In genomic region chr9:137578518-137579258, GRCh38 we compare ENCODE assay signal across 1 cellular context.
TF ChIP-seq lines count a peak whose summit lies in the region.

Gene DPH7 (minus strand): TSS chr9:137578925. CDS start chr9:137578777, 148 bp downstream.

TF ChIP-seq in K562, 482 proteins besides CTCF, POLR2A, EP300 and RAD21 (continued from another document):
- TF ChIP-seq ZNF609 (CRISPR knock-in tag; IDR thresholded peaks at IDR 0.05; ENCODE audit: borderline replicate concordance) (no peak), CEBPB (tag; IDR thresholded peaks at IDR 0.05) (no peak), JUNB (CRISPR knock-in tag; conservative IDR thresholded peaks at IDR 0.05) (no peak), NFE2L1 (tag; IDR thresholded peaks at IDR 0.05; ENCODE audit: borderline replicate concordance, low read depth) (no peak), ARID1B (IDR thresholded peaks at IDR 0.05) (0 out of 2 replicates have a peak, but pooled peaks have one; percentile 24), ZZZ3 (IDR thresholded peaks at IDR 0.05) (no peak; the same call in none of the 2 replicates), HMGXB4 (CRISPR knock-in tag; IDR thresholded peaks at IDR 0.05) (peak; percentile 74; the same call in 1 of the 2 replicates), CBX1 (IDR thresholded peaks at IDR 0.05; ENCODE audit: low read depth) (peak; percentile 75; the same call in 1 of the 2 replicates), HMG20B (CRISPR knock-in tag; IDR thresholded peaks at IDR 0.05) (no peak), GABPA (tag; conservative IDR thresholded peaks at IDR 0.05; ENCODE audit: low read depth) (peak; percentile 100), NCOA6 (IDR thresholded peaks at IDR 0.05) (no peak), PRMT5 (CRISPR knock-in tag; IDR thresholded peaks at IDR 0.05) (no peak), CEBPZ (IDR thresholded peaks at IDR 0.05; ENCODE audit: borderline replicate concordance, low read depth, low read length) (no peak), ZC3H8 (IDR thresholded peaks at IDR 0.05) (no peak), HDGF (IDR thresholded peaks at IDR 0.05) (no peak), HINFP (tag; conservative IDR thresholded peaks at IDR 0.05; ENCODE audit: low read depth) (no peak), KLF16 (IDR thresholded peaks at IDR 0.05) (no peak), HNRNPUL1 (IDR thresholded peaks at IDR 0.05; ENCODE audit: low read length) (no peak), ZNF133 (CRISPR knock-in tag; IDR thresholded peaks at IDR 0.05) (0 out of 2 replicates have a peak, but pooled peaks have one; percentile 13), SRSF7 (optimal IDR thresholded peaks at IDR 0.05; ENCODE audit: low read depth, low read length) (peak; percentile 65), PTBP1 (IDR thresholded peaks at IDR 0.05; ENCODE audit: low read depth, low read length) (no peak), RFX5 (IDR thresholded peaks at IDR 0.05; ENCODE audit: low read depth, low read length) (0 out of 2 replicates have a peak, but pooled peaks have one; percentile 16), MCM2 (IDR thresholded peaks at IDR 0.05; ENCODE audit: low read depth) (no peak), PKNOX1 (IDR thresholded peaks at IDR 0.05) (peak; percentile 75), ZBTB5 (IDR thresholded peaks at IDR 0.05) (no peak), ZNF76 (CRISPR knock-in tag; IDR thresholded peaks at IDR 0.05; ENCODE audit: borderline replicate concordance) (0 out of 2 replicates have a peak, but pooled peaks have one; percentile 41), E2F6 (IDR thresholded peaks at IDR 0.05; ENCODE audit: borderline replicate concordance in 1 of 2, extremely low read depth in 1 of 2, insufficient read depth in 1 of 2, insufficient read length in 1 of 2, low read depth in 1 of 2, low read length in 1 of 2, poor library complexity in 1 of 2, severe bottlenecking in 1 of 2) (peak in 1 of 2 experiments; percentile 43), CBX3 (IDR thresholded peaks at IDR 0.05; ENCODE audit: borderline replicate concordance in 1 of 2, low read length in 2 of 2) (0 out of 3 replicates have a peak, but pooled peaks of 1 of the 2 experiments have one; percentile 46), NFIC (IDR thresholded peaks at IDR 0.05) (peak; percentile 25; the same call in 1 of the 2 replicates), BHLHE40 (IDR thresholded peaks at IDR 0.05; ENCODE audit: low read length) (peak; percentile 54), ZNF274 (IDR thresholded peaks at IDR 0.05; ENCODE audit: borderline replicate concordance, low read depth, low read length) (no peak), TOE1 (IDR thresholded peaks at IDR 0.05; ENCODE audit: borderline replicate concordance) (0 out of 2 replicates have a peak, but pooled peaks have one; percentile 49), TOE1 (CRISPR knock-in tag; IDR thresholded peaks at IDR 0.05; ENCODE audit: borderline replicate concordance, low read depth) (0 out of 2 replicates have a peak, but pooled peaks have one; percentile 8), ZBTB43 (CRISPR knock-in tag; IDR thresholded peaks at IDR 0.05) (no peak), WHSC1 (IDR thresholded peaks at IDR 0.05; ENCODE audit: low read length) (no peak), VEZF1 (CRISPR knock-in tag; IDR thresholded peaks at IDR 0.05) (no peak; the same call in 1 of the 2 replicates), ZNF717 (CRISPR knock-in tag; IDR thresholded peaks at IDR 0.05) (no peak)
